13 cellular contexts compared by ENCODE assay signal in the genomic region with DNA sequence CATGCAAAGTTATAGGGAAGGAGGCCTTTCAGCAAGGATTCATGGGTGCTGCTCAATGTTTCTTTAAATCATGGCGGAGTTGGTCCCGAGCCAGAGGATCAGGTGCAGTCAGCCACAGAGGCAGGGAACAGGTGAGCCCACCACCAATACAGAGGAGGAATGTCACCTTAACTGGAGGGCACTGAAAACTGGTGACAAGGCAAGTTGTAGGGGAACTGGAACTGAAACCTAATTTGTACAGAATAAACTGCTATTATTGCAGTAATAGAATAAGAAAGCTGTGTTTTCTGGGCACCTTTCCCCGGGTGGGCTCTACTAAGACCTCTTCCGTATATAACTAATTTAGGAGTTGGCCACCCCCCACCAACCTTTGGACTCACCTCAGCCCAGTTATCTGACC.
DNase-seq lines count a peak whose midpoint lies in the region; ATAC-seq, FAIRE-seq and TF ChIP-seq lines count a peak whose summit lies in the region.
"Had no signal": no experiment of that assay in that cellular context is flagged by ENCODE, and none has a peak within 500 bp of the region (broad histone marks: within the 10 kb centered on the region; RNA-seq: fewer than 3 reads in every experiment).

No MANE protein-coding gene starts in this region.

- intact Hi-C loops in GM12878 (cut with micrococcal nuclease; ENCODE audit: unreplicated experiment), result no loop called here

- no peaks in the 10 kb centered on the region for H3K79me2 ChIP-seq in GM12878 (ENCODE audit: control insufficient read depth, insufficient read depth, low read length)
- H3K79me2 ChIP-seq in trophoblast cell (ENCODE audit: control insufficient read depth, insufficient read depth, low read length, poor library complexity), result no peaks in the 10 kb centered on the region

- no peaks in the 10 kb centered on the region for H3K9me3 Mint-ChIP-seq in activated CD8-positive, alpha-beta T cell treated with anti-CD3 and anti-CD28 coated beads, Interleukin-2, amount 10 ng/mL, durations not matched to agents 7 days and 5 days (ENCODE audit: insufficient read depth)
- H3K9me3 Mint-ChIP-seq: IgD-negative memory B cell had no signal

- no peak overlapping the region for H3K4me3 Mint-ChIP-seq in activated CD8-positive, alpha-beta T cell treated with anti-CD3 and anti-CD28 coated beads, Interleukin-2, amount 10 ng/mL, durations not matched to agents 7 days and 5 days
- H3K4me3 Mint-ChIP-seq: CD4-positive, CD25-positive, alpha-beta regulatory T cell; IgD-negative memory B cell had no signal

- no peak overlapping the region for H3K18ac ChIP-seq in trophoblast cell (ENCODE audit: low read length)

- RAD21 ChIA-PET in GM12878 (lab: Charles Lee; ENCODE audit: unreplicated experiment), result interaction anchor here (1.3 kb wide), 1 partner anchor 225 kb away, joined by 3 read pairs; no protein-coding TSS in a partner anchor

- no peaks in the 10 kb centered on the region for H3K4me1 ChIP-seq in GM12878 (ENCODE audit: control insufficient read depth, insufficient read depth, low read length)
- peaks cover 3 to 10% of the 10 kb centered on the region in 2 experiments for H3K4me1 ChIP-seq in trophoblast cell (ENCODE audit: control insufficient read depth in 1 of 2, insufficient read depth in 2 of 2, low read length in 2 of 2)

- H4K20me1 ChIP-seq in GM12878 (ENCODE audit: control insufficient read depth, insufficient read depth), result no peaks in the 10 kb centered on the region
- H4K20me1 ChIP-seq: BLaER1 treated with 17β-estradiol and CSF1 and Interleukin-3, amounts not matched to agents 10 nM and 100 nM had no signal

- no peak for FAIRE-seq in GM12878 (lab: Jason Lieb, UNC)

- H3K36me3 Mint-ChIP-seq in activated CD8-positive, alpha-beta T cell treated with anti-CD3 and anti-CD28 coated beads, Interleukin-2, amount 10 ng/mL, durations not matched to agents 7 days and 5 days (ENCODE audit: low read depth), result no peaks in the 10 kb centered on the region
- H3K36me3 Mint-ChIP-seq: CD4-positive, CD25-positive, alpha-beta regulatory T cell; IgD-negative memory B cell had no signal

- no peak overlapping the region for H3K23ac ChIP-seq in trophoblast cell (ENCODE audit: low read length)

- peaks cover 0 to 2% of the 10 kb centered on the region in 2 experiments; a peak in 3 of 4 replicates for H3K27me3 ChIP-seq in GM12878 (replicated peaks in 1 of 2; ENCODE audit: control insufficient read depth in 2 of 2, insufficient read depth in 2 of 2, low read length in 1 of 2)
- no peaks in the 10 kb centered on the region for H3K27me3 ChIP-seq in trophoblast cell (ENCODE audit: insufficient read depth, low read length)
- H3K27me3 ChIP-seq: BLaER1 treated with 17β-estradiol and CSF1 and Interleukin-3, amounts not matched to agents 10 nM and 100 nM had no signal

- BruUV-seq in GM12878 (replicated peaks; lab: Mats Ljungman, UMichigan), result no TSS peak

- H3K4me3 ChIP-seq in GM12878 (no peak overlapping the region), trophoblast cell (ENCODE audit: low read depth, low read length) (no peak overlapping the region)
- H3K4me3 ChIP-seq: BLaER1 treated with 17β-estradiol and CSF1 and Interleukin-3, amounts not matched to agents 10 nM and 100 nM had no signal

- H3K27me3 Mint-ChIP-seq in activated CD8-positive, alpha-beta T cell treated with anti-CD3 and anti-CD28 coated beads, Interleukin-2, amount 10 ng/mL, durations not matched to agents 7 days and 5 days (ENCODE audit: low read depth), result peaks cover 12% of the 10 kb centered on the region
- H3K27me3 Mint-ChIP-seq: CD4-positive, CD25-positive, alpha-beta regulatory T cell; IgD-negative memory B cell had no signal

- no peak overlapping the region for H2AK5ac ChIP-seq in trophoblast cell (ENCODE audit: low read length)

- TF ChIP-seq CTCF in GM12878 (IDR thresholded peaks at IDR 0.05 in 2 of 3, conservative IDR thresholded peaks at IDR 0.05 in 1 of 3; ENCODE audit: control insufficient read depth in 2 of 3, extremely low read depth in 1 of 3, insufficient read depth in 1 of 3, low read depth in 3 of 3, low read length in 3 of 3), result no peak

- peak overlapping the region; percentile 16 for H2BK12ac ChIP-seq in trophoblast cell (ENCODE audit: low read length)

- no peak overlapping the region for H3K14ac ChIP-seq in trophoblast cell (ENCODE audit: low read length)

- POLR2A ChIA-PET in GM12878 (lab: Charles Lee), result no interaction called here
- POLR2A ChIA-PET in activated CD8-positive, alpha-beta T cell treated with anti-CD3 and anti-CD28 coated beads, Interleukin-2, amount 10 ng/mL, durations not matched to agents 7 days and 5 days (lab: Charles Lee), result no interaction called here

- TF ChIP-seq EP300 in GM12878 (IDR thresholded peaks at IDR 0.05; ENCODE audit: borderline replicate concordance in 1 of 2, control insufficient read depth in 1 of 2, low read depth in 2 of 2, low read length in 2 of 2), result no peak

- H3K9ac ChIP-seq in GM12878 (ENCODE audit: control insufficient read depth, insufficient read depth, low read length), result no peak overlapping the region
- no peak overlapping the region for H3K9ac ChIP-seq in trophoblast cell (ENCODE audit: low read length)
- H3K9ac ChIP-seq: BLaER1 treated with 17β-estradiol and CSF1 and Interleukin-3, amounts not matched to agents 10 nM and 100 nM had no signal

- H3K4me2 ChIP-seq in GM12878 (ENCODE audit: control insufficient read depth, insufficient read depth) (no peak overlapping the region), trophoblast cell (ENCODE audit: low read length) (no peak overlapping the region)

- H3K27ac Mint-ChIP-seq in activated CD8-positive, alpha-beta T cell treated with anti-CD3 and anti-CD28 coated beads, Interleukin-2, amount 10 ng/mL, durations not matched to agents 7 days and 5 days, result no peak overlapping the region
- H3K27ac Mint-ChIP-seq: CD4-positive, CD25-positive, alpha-beta regulatory T cell; IgD-negative memory B cell had no signal

- H2AFZ ChIP-seq in GM12878 (ENCODE audit: control insufficient read depth, low read depth, low read length) (no peak overlapping the region), trophoblast cell (ENCODE audit: insufficient read depth, low read length, poor library complexity) (no peak overlapping the region)

- TF ChIP-seq RAD21 in GM12878 (IDR thresholded peaks at IDR 0.05; ENCODE audit: insufficient read depth, low read depth, low read length), result no peak

- no peak overlapping the region for H3K4ac ChIP-seq in trophoblast cell (ENCODE audit: low read depth, low read length)

- in situ Hi-C loops in GM12878 (cut with MboI), result no loop called here

- no peaks in the 10 kb centered on the region for H3K79me1 ChIP-seq in trophoblast cell (ENCODE audit: low read length)

- no peak overlapping the region for H4K91ac ChIP-seq in trophoblast cell (ENCODE audit: low read depth, low read length)

- ATAC-seq in GM12878, result no peak
- no peak for ATAC-seq in activated CD8-positive, alpha-beta T cell treated with anti-CD3 and anti-CD28 coated beads, Interleukin-2, amount 10 ng/mL, durations not matched to agents 7 days and 5 days

- H3K27ac ChIP-seq in GM12878 (ENCODE audit: control insufficient read depth, insufficient read depth), result no peak overlapping the region
- no peak overlapping the region for H3K27ac ChIP-seq in trophoblast cell (ENCODE audit: low read depth, low read length)
- H3K27ac ChIP-seq: BLaER1 treated with 17β-estradiol and CSF1 and Interleukin-3, amounts not matched to agents 10 nM and 100 nM had no signal

- no peak overlapping the region for H2BK5ac ChIP-seq in trophoblast cell (ENCODE audit: low read depth, low read length, poor library complexity)

- SMC1A ChIA-PET in GM12878 (lab: Charles Lee; ENCODE audit: uncharacterized antibody, unreplicated experiment), result no interaction called here

- CTCF ChIA-PET in GM12878 (lab: Yijun Ruan, JAX), result no interaction called here
- CTCF ChIA-PET in activated CD8-positive, alpha-beta T cell treated with anti-CD3 and anti-CD28 coated beads, Interleukin-2, amount 10 ng/mL, durations not matched to agents 7 days and 5 days (lab: Charles Lee), result no interaction called here

- no peaks in the 10 kb centered on the region for H3K9me3 ChIP-seq in GM12878 (replicated peaks; ENCODE audit: control insufficient read depth, insufficient read depth, low read length)
- peaks cover 2% of the 10 kb centered on the region for H3K9me3 ChIP-seq in trophoblast cell (ENCODE audit: insufficient read depth, low read depth, low read length)
- H3K9me3 ChIP-seq: BLaER1 treated with 17β-estradiol and CSF1 and Interleukin-3, amounts not matched to agents 10 nM and 100 nM had no signal

- H3K36me3 ChIP-seq in GM12878 (ENCODE audit: control insufficient read depth in 2 of 2, insufficient read depth in 2 of 2, low read length in 1 of 2) (no peaks in the 10 kb centered on the region), trophoblast cell (ENCODE audit: control insufficient read depth in 1 of 2, insufficient read depth in 2 of 2, low read length in 2 of 2) (peaks cover 8 to 19% of the 10 kb centered on the region in 2 experiments)

- no peak overlapping the region for H4K12ac ChIP-seq in trophoblast cell (ENCODE audit: low read depth, low read length)

- WGBS in GM12878 (ENCODE audit: insufficient coverage, insufficient replicate concordance, low lambda C conversion rate, missing lambda C conversion rate), result 9% methylated on average over 4 of the region's 4 CpGs
- WGBS in trophoblast cell (ENCODE audit: extremely low coverage, insufficient coverage, insufficient read length), result no CpG with 5 or more reads among the region's 4 CpGs

- no peak overlapping the region for H4K8ac ChIP-seq in trophoblast cell (ENCODE audit: low read depth, low read length)

- DNase-seq in NOMO-1 treated with DMSO at 0.1 percent for 48 hours (lab: John Stamatoyannopoulos, UW; ENCODE audit: unreplicated experiment), result peak; percentile 15
- no peak for DNase-seq in NOMO-1 treated with dmso at 0.1 percent for 144 hours (lab: John Stamatoyannopoulos, UW; ENCODE audit: unreplicated experiment)
- DNase-seq in GM12878 (ENCODE audit: low read depth, low spot score), result no peak
- no peak for DNase-seq in trophoblast cell
- no peak for DNase-seq in activated CD8-positive, alpha-beta T cell treated with anti-CD3 and anti-CD28 coated beads, Interleukin-2, amount 10 ng/mL, durations not matched to agents 7 days and 5 days
- DNase-seq in ureter (ENCODE audit: low spot score), result no peak
- DNase-seq in NCI-H524 treated with DMSO at 0.1 percent for 48 hours (lab: John Stamatoyannopoulos, UW), result no peak
- DNase-seq: ACHN; CD4-positive, CD25-positive, alpha-beta regulatory T cell; GF-D8; H7 had no signal

- no peak for TF ChIP-seq POLR2A in GM12878 (IDR thresholded peaks at IDR 0.05; ENCODE audit: low read depth, low read length)

- no peaks in the 10 kb centered on the region for H3K4me1 Mint-ChIP-seq in activated CD8-positive, alpha-beta T cell treated with anti-CD3 and anti-CD28 coated beads, Interleukin-2, amount 10 ng/mL, durations not matched to agents 7 days and 5 days (ENCODE audit: low read depth)
- H3K4me1 Mint-ChIP-seq: CD4-positive, CD25-positive, alpha-beta regulatory T cell had no signal

- H2BK120ac ChIP-seq in trophoblast cell (ENCODE audit: insufficient read depth, low read length, poor library complexity), result no peak overlapping the region

TF ChIP-seq in GM12878, 131 proteins besides CTCF, POLR2A, EP300 and RAD21 (continues in another document):
- TF ChIP-seq TAF1 (IDR thresholded peaks at IDR 0.05; ENCODE audit: borderline replicate concordance, low read depth, low read length), result no peak
- 0 out of 2 replicates have a peak, but pooled peaks have one; percentile 20 for TF ChIP-seq SPI1 (IDR thresholded peaks at IDR 0.05; ENCODE audit: borderline replicate concordance, insufficient read depth, low read depth, low read length)
